In the genomic region with DNA sequence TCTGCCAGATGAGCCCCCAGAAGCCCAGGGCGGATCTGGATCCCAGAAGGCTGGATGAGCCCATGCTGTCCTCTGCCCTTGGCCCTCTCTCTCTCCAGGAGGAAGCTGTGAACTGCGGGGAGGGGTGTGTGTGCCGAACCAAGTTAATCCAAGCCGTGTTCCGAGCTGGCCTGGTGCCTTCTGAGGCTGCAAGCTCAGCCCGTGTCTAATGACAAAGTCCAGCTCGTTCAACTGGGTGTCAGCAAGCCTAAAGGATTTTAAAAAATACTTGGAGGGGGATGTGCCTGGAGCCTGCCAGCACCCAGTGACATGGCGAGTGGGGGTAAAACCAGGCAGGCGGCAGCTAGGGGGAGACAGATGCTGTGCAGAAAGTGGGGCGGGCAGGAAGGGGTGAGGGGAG, we compare ENCODE assay signal across 15 cellular contexts. TPM values are rescaled to one million over a fixed set of nuclear protein-coding genes. Genes with fewer than 3 reads are reported as not detected.
A peak's percentile ranks its signal among the peaks of the same experiment; 100 is the strongest.
DNase-seq lines count a peak whose midpoint lies in the region; ATAC-seq and TF ChIP-seq lines count a peak whose summit lies in the region.
"Had no signal": no experiment of that assay in that cellular context is flagged by ENCODE, and none has a peak within 500 bp of the region (broad histone marks: within the 10 kb centered on the region; RNA-seq: fewer than 3 reads in every experiment).

No MANE protein-coding gene starts in this region.

- H4K20me1 ChIP-seq in GM23338 (replicated peaks; ENCODE audit: insufficient read depth) (peaks cover 70% of the 10 kb centered on the region), smooth muscle cell (ENCODE audit: low read depth) (peaks cover 7% of the 10 kb centered on the region)

- peaks cover 20% of the 10 kb centered on the region for H3K27me3 Mint-ChIP-seq in GM23338 (ENCODE audit: insufficient read depth, low read depth, poor library complexity)
- H3K27me3 Mint-ChIP-seq in endodermal cell (ENCODE audit: insufficient read depth): peaks cover 10% of the 10 kb centered on the region

- no peak overlapping the region for H3K4me2 ChIP-seq in GM23338
- H3K4me2 ChIP-seq in smooth muscle cell: no peak overlapping the region

- H3K36me3 Mint-ChIP-seq in GM23338 (ENCODE audit: low read depth): peaks cover 98% of the 10 kb centered on the region
- no peaks in the 10 kb centered on the region for H3K36me3 Mint-ChIP-seq in endodermal cell (ENCODE audit: low read depth)
- H3K36me3 Mint-ChIP-seq: stimulated activated memory B cell treated with anti-CD40 and anti-IgM and Interleukin-4, amounts not matched to agents 10 μg/mL and 1 μg/mL and 100 μg/mL, for 72 hours had no signal

- H3K4me1 Mint-ChIP-seq in GM23338 (peaks cover 89% of the 10 kb centered on the region), endodermal cell (peaks cover 8% of the 10 kb centered on the region)
- H3K4me1 Mint-ChIP-seq: activated B cell treated with CpG ODN at 0.5 μM for 24 hours had no signal

- no peak overlapping the region for H3K4me3 Mint-ChIP-seq in GM23338
- H3K4me3 Mint-ChIP-seq in endodermal cell: no peak overlapping the region
- H3K4me3 Mint-ChIP-seq: activated B cell treated with CpG ODN at 0.5 μM for 24 hours; CD8-positive, alpha-beta memory T cell; nephron progenitor cell; stimulated activated memory B cell treated with anti-CD40 and anti-IgM and Interleukin-4, amounts not matched to agents 10 μg/mL and 1 μg/mL and 100 μg/mL, for 72 hours had no signal

- no peak for DNase-seq in GM23338 (ENCODE audit: low spot score)
- peak; percentile 53 for DNase-seq in endodermal cell
- DNase-seq in lower lobe of right lung: no peak
- DNase-seq in smooth muscle cell (lab: John Stamatoyannopoulos, UW; ENCODE audit: unreplicated experiment): no peak
- no peak for DNase-seq in NCI-H2171 treated with DMSO at 0.1 percent for 48 hours (lab: John Stamatoyannopoulos, UW)
- no peak for DNase-seq in islet precursor cell
- DNase-seq: activated B cell treated with CpG ODN at 0.5 μM for 24 hours; activated T-cell treated with anti-CD3 and anti-CD28 coated beads, Interleukin-2, amount 50 U/mL, for 1 hour; CD8-positive, alpha-beta memory T cell; NCI-H146; NCI-H82; nephron progenitor cell had no signal

- H3K4me1 ChIP-seq in GM23338 (ENCODE audit: insufficient read depth) (peaks cover 29% of the 10 kb centered on the region), endodermal cell (ENCODE audit: control insufficient read depth, insufficient read depth, low read length) (no peaks in the 10 kb centered on the region), lower lobe of right lung (peaks cover 53% of the 10 kb centered on the region), smooth muscle cell (ENCODE audit: low read depth) (peaks cover 19% of the 10 kb centered on the region)

- no peak overlapping the region for H2AFZ ChIP-seq in GM23338
- H2AFZ ChIP-seq in smooth muscle cell (ENCODE audit: low read depth): no peak overlapping the region

- H3K79me2 ChIP-seq in GM23338 (replicated peaks; ENCODE audit: insufficient read depth): peaks cover 41% of the 10 kb centered on the region
- peaks cover 8% of the 10 kb centered on the region for H3K79me2 ChIP-seq in smooth muscle cell (ENCODE audit: low read depth)

- H3K4me3 ChIP-seq in GM23338: no peak overlapping the region
- no peak overlapping the region for H3K4me3 ChIP-seq in endodermal cell (ENCODE audit: low read length)
- no peak overlapping the region for H3K4me3 ChIP-seq in lower lobe of right lung
- H3K4me3 ChIP-seq in smooth muscle cell: no peak overlapping the region

- H3F3A ChIP-seq in GM23338 (replicated peaks; ENCODE audit: low read depth) (peaks cover 34% of the 10 kb centered on the region), smooth muscle cell (ENCODE audit: low read depth) (peaks cover 31% of the 10 kb centered on the region)

- H3K27me3 ChIP-seq in GM23338 (ENCODE audit: insufficient read depth) (no peaks in the 10 kb centered on the region), endodermal cell (ENCODE audit: control insufficient read depth, insufficient read depth, low read length, poor library complexity, severe bottlenecking) (peaks cover 12% of the 10 kb centered on the region), lower lobe of right lung (ENCODE audit: low read depth) (peaks cover 31% of the 10 kb centered on the region), smooth muscle cell (ENCODE audit: low read depth) (no peaks in the 10 kb centered on the region)

- WGBS in endodermal cell (ENCODE audit: insufficient coverage in 1 of 2, insufficient read length in 1 of 2), 2 experiments: 91 to 98% methylated on average over 9 to 10 of the region's 10 CpGs
- 30% methylated on average over 10 of the region's 10 CpGs for WGBS in smooth muscle cell (ENCODE audit: low lambda C conversion rate)

- H3K27ac ChIP-seq in GM23338 (ENCODE audit: low read depth): 0 out of 2 replicates have a peak overlapping the region, but pooled peaks have one; percentile 59
- H3K27ac ChIP-seq in endodermal cell (ENCODE audit: low read depth, low read length): no peak overlapping the region
- H3K27ac ChIP-seq in lower lobe of right lung: peak overlapping the region; percentile 46
- peak overlapping the region; percentile 29 for H3K27ac ChIP-seq in smooth muscle cell (ENCODE audit: low read depth)

- TF ChIP-seq CTCF in GM23338 (conservative IDR thresholded peaks at IDR 0.05; ENCODE audit: low read depth in 2 of 2) (peak; percentile 27 to 50; a peak in 3 of 4 replicates), endodermal cell (conservative IDR thresholded peaks at IDR 0.05) (peak; percentile 30), lower lobe of right lung (IDR thresholded peaks at IDR 0.05) (no peak), smooth muscle cell (IDR thresholded peaks at IDR 0.05; ENCODE audit: borderline replicate concordance, insufficient read depth, poor library complexity, severe bottlenecking) (no peak)

- intact Hi-C loops in lower lobe of right lung (cut with DNase I): no loop called here

- no peak overlapping the region for H3K9ac ChIP-seq in endodermal cell (ENCODE audit: extremely low read depth, low read length, poor library complexity, severe bottlenecking)
- H3K9ac ChIP-seq in smooth muscle cell (ENCODE audit: low read depth): no peak overlapping the region

- H3K36me3 ChIP-seq in GM23338 (ENCODE audit: insufficient read depth) (peaks cover 65% of the 10 kb centered on the region), endodermal cell (ENCODE audit: control insufficient read depth, insufficient read depth, low read length) (no peaks in the 10 kb centered on the region), lower lobe of right lung (peaks cover 5% of the 10 kb centered on the region), smooth muscle cell (ENCODE audit: low read depth) (peaks cover 4% of the 10 kb centered on the region)

- H3K9me2 ChIP-seq in GM23338 (ENCODE audit: insufficient read depth): no peaks in the 10 kb centered on the region

- H3K27ac Mint-ChIP-seq in GM23338 (peak overlapping the region; percentile 12; the same call in 1 of the 2 replicates), endodermal cell (no peak overlapping the region)
- H3K27ac Mint-ChIP-seq: activated B cell treated with CpG ODN at 0.5 μM for 24 hours; CD8-positive, alpha-beta memory T cell; stimulated activated memory B cell treated with anti-CD40 and anti-IgM and Interleukin-4, amounts not matched to agents 10 μg/mL and 1 μg/mL and 100 μg/mL, for 72 hours had no signal

- ATAC-seq in GM23338 (no peak; the same call in 2 of the 3 replicates), lower lobe of right lung (peak; percentile 16 to 61), HG03025 (IDR thresholded peaks at IDR 0.05; ENCODE audit: low FRiP score, unreplicated experiment) (no peak), HG03095 (IDR thresholded peaks at IDR 0.05; ENCODE audit: unreplicated experiment) (no peak)
- ATAC-seq: stimulated activated memory B cell treated with anti-CD40 and anti-IgM and Interleukin-4, amounts not matched to agents 10 μg/mL and 1 μg/mL and 100 μg/mL, for 72 hours had no signal

- H3K9me3 Mint-ChIP-seq in GM23338 (no peaks in the 10 kb centered on the region), endodermal cell (no peaks in the 10 kb centered on the region)
- H3K9me3 Mint-ChIP-seq: activated B cell treated with CpG ODN at 0.5 μM for 24 hours; nephron progenitor cell; stimulated activated memory B cell treated with anti-CD40 and anti-IgM and Interleukin-4, amounts not matched to agents 10 μg/mL and 1 μg/mL and 100 μg/mL, for 72 hours had no signal

- H3K9me3 ChIP-seq in endodermal cell (ENCODE audit: control insufficient read depth, low read length) (no peaks in the 10 kb centered on the region), lower lobe of right lung (no peaks in the 10 kb centered on the region), smooth muscle cell (replicated peaks; ENCODE audit: low read depth) (no peaks in the 10 kb centered on the region)

TF ChIP-seq in GM23338, 12 proteins besides CTCF, POLR2A, EP300 and RAD21 (continues in another document):
- TF ChIP-seq CREB1 (CRISPR knock-in tag; IDR thresholded peaks at IDR 0.05; ENCODE audit: low read depth) (no peak), STAT1 (IDR thresholded peaks at IDR 0.05; ENCODE audit: unreplicated experiment) (no peak), JUNB (IDR thresholded peaks at IDR 0.05; ENCODE audit: unreplicated experiment) (no peak), ZNF114 (CRISPR knock-in tag; IDR thresholded peaks at IDR 0.05) (no peak), EZH2phosphoT487 (IDR thresholded peaks at IDR 0.05; ENCODE audit: unreplicated experiment) (no peak)
- TF ChIP-seq, protein P1, sequence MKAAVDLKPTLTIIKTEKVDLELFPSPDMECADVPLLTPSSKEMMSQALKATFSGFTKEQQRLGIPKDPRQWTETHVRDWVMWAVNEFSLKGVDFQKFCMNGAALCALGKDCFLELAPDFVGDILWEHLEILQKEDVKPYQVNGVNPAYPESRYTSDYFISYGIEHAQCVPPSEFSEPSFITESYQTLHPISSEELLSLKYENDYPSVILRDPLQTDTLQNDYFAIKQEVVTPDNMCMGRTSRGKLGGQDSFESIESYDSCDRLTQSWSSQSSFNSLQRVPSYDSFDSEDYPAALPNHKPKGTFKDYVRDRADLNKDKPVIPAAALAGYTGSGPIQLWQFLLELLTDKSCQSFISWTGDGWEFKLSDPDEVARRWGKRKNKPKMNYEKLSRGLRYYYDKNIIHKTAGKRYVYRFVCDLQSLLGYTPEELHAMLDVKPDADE (IDR thresholded peaks at IDR 0.05): no peak

RNA-seq across cellular contexts. Expression of a gene that starts 8.0 kb away (rescaled TPM):
- total RNA-seq in GM23338 (2014; rRNA removed; shearing (Covaris generic)): 132 and 160 TPM in 2 replicates
- polyA plus RNA-seq in GM23338 (2016; fragmentation: Nextera tagmentation; extraction: Ambion mirVana): 25.4 and 27.3 TPM in 2 replicates
- total RNA-seq in endodermal cell: 1 to 10 TPM; 4.6 to 4.8 TPM
- 14.9 TPM for polyA plus RNA-seq in endodermal cell (2013, experiment 1 of 2)
- 5.3 TPM for polyA plus RNA-seq in endodermal cell (2013, experiment 2 of 2)
- total RNA-seq in lower lobe of right lung: 10.8 TPM
- total RNA-seq in smooth muscle cell: 75.4 and 83.4 TPM in 2 replicates
- 54.3 and 90.2 TPM in 2 replicates for polyA plus RNA-seq in smooth muscle cell
- polyA plus RNA-seq: CD8-positive, alpha-beta memory T cell had no signal

Comparison
In these comparisons a context has a peak if more than half of its experiments do, and no peak if none do; other contexts are left out.
1. ATAC-seq: peak in lower lobe of right lung (2 of 2); none in GM23338 (single experiment), HG03025 (single experiment) and HG03095 (single experiment).
2. CTCF ChIP-seq: peak in GM23338 (2 of 2) and endodermal cell (single experiment); none in lower lobe of right lung (single experiment) and smooth muscle cell (single experiment).